Comparison of ENCODE assay signal across 15 cellular contexts in the genomic region with DNA sequence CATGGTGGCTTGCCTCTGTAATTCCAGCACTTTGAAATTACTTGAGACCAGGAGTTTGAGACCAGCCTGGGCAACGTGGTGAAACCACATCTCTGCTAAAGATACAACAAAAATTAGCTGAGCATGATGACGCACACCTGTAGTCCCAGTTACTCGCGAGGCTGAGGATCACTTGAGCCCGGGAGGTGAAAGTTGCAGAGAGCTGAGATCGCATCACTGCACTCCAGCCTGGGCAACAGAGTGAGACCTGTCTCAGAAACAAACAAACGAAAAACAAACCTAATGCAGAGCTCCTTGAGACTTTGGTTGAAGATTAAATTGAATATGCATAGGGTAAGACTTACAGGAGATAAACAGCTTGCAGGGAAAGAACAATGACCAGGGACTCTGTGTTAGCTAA.
DNase-seq lines count a peak whose midpoint lies in the region; ATAC-seq and TF ChIP-seq lines count a peak whose summit lies in the region.
"Had no signal": no experiment of that assay in that cellular context is flagged by ENCODE, and none has a peak within 500 bp of the region (broad histone marks: within the 10 kb centered on the region; RNA-seq: fewer than 3 reads in every experiment).

No MANE protein-coding gene starts in this region.

- H3K4me1 Mint-ChIP-seq in activated B cell treated with CpG ODN at 0.5 μM for 24 hours: peaks cover 45% of the 10 kb centered on the region
- no peaks in the 10 kb centered on the region for H3K4me1 Mint-ChIP-seq in stimulated activated naive CD8-positive, alpha-beta T cell treated with anti-CD3 and anti-CD28 coated beads, Interleukin-15, amount 100 ng/mL, for 72 hours
- H3K4me1 Mint-ChIP-seq in activated T-cell treated with anti-CD3 and anti-CD28 coated beads, Interleukin-2, amount 50 U/mL, for 72 hours (ENCODE audit: low read depth): no peaks in the 10 kb centered on the region

- H3K9me3 ChIP-seq in upper lobe of right lung (no peaks in the 10 kb centered on the region), upper lobe of left lung (no peaks in the 10 kb centered on the region)

- no peak for TF ChIP-seq CTCF in activated B cell treated with CpG ODN at 0.5 μM for 24 hours (IDR thresholded peaks at IDR 0.05)
- no peak for TF ChIP-seq CTCF in upper lobe of right lung (IDR thresholded peaks at IDR 0.05)
- no peak for TF ChIP-seq CTCF in upper lobe of left lung (IDR thresholded peaks at IDR 0.05)

- H3K36me3 ChIP-seq in upper lobe of right lung (peaks cover 99% of the 10 kb centered on the region), upper lobe of left lung (peaks cover 31 to 98% (median 44%) of the 10 kb centered on the region in 4 donors)

- no peak overlapping the region for H3K4me3 ChIP-seq in upper lobe of right lung
- H3K4me3 ChIP-seq in upper lobe of left lung: no peak overlapping the region
- H3K4me3 ChIP-seq: BLaER1 treated with 17β-estradiol and CSF1 and Interleukin-3, amounts not matched to agents 10 nM and 100 nM had no signal

- no peaks in the 10 kb centered on the region for H3K27me3 Mint-ChIP-seq in activated B cell treated with CpG ODN at 0.5 μM for 24 hours
- H3K27me3 Mint-ChIP-seq in stimulated activated naive CD8-positive, alpha-beta T cell treated with anti-CD3 and anti-CD28 coated beads, Interleukin-15, amount 100 ng/mL, for 72 hours: no peaks in the 10 kb centered on the region
- no peaks in the 10 kb centered on the region for H3K27me3 Mint-ChIP-seq in activated T-cell treated with anti-CD3 and anti-CD28 coated beads, Interleukin-2, amount 50 U/mL, for 72 hours (ENCODE audit: low read depth)

- no peak for TF ChIP-seq POLR2A in upper lobe of left lung (IDR thresholded peaks at IDR 0.05)

- H3K27me3 ChIP-seq in upper lobe of right lung (no peaks in the 10 kb centered on the region), upper lobe of left lung (no peaks in the 10 kb centered on the region)
- H3K27me3 ChIP-seq: BLaER1 treated with 17β-estradiol and CSF1 and Interleukin-3, amounts not matched to agents 10 nM and 100 nM; brain microvascular endothelial cell had no signal

- H3K27ac Mint-ChIP-seq in activated B cell treated with CpG ODN at 0.5 μM for 24 hours: peak overlapping the region; percentile 64
- H3K27ac Mint-ChIP-seq in stimulated activated naive CD8-positive, alpha-beta T cell treated with anti-CD3 and anti-CD28 coated beads, Interleukin-15, amount 100 ng/mL, for 72 hours: peak overlapping the region in 1 of 2 donors; percentile 9
- no peak overlapping the region for H3K27ac Mint-ChIP-seq in activated T-cell treated with anti-CD3 and anti-CD28 coated beads, Interleukin-2, amount 50 U/mL, for 72 hours

- WGBS in upper lobe of left lung, 2 donors: 92 to 93% methylated on average over 7 of the region's 7 CpGs

- no peak for TF ChIP-seq EP300 in upper lobe of left lung (IDR thresholded peaks at IDR 0.05)

- H3K9me3 Mint-ChIP-seq in activated B cell treated with CpG ODN at 0.5 μM for 24 hours: no peaks in the 10 kb centered on the region
- no peaks in the 10 kb centered on the region for H3K9me3 Mint-ChIP-seq in stimulated activated naive CD8-positive, alpha-beta T cell treated with anti-CD3 and anti-CD28 coated beads, Interleukin-15, amount 100 ng/mL, for 72 hours
- H3K9me3 Mint-ChIP-seq in activated T-cell treated with anti-CD3 and anti-CD28 coated beads, Interleukin-2, amount 50 U/mL, for 72 hours: no peaks in the 10 kb centered on the region

- H3K36me3 Mint-ChIP-seq in activated B cell treated with CpG ODN at 0.5 μM for 24 hours (ENCODE audit: low read depth): peaks cover 80% of the 10 kb centered on the region
- H3K36me3 Mint-ChIP-seq in activated T-cell treated with anti-CD3 and anti-CD28 coated beads, Interleukin-2, amount 50 U/mL, for 72 hours (ENCODE audit: insufficient read depth in 2 of 2): peaks cover 19 to 56% of the 10 kb centered on the region in 2 donors

- intact Hi-C loops in activated B cell treated with CpG ODN at 0.5 μM for 24 hours (cut with micrococcal nuclease) (loop anchor here (2.0 kb wide), 2 partner anchors 13 to 15 kb away; no protein-coding TSS in a partner anchor), upper lobe of right lung (cut with DNase I) (no loop called here)

- H3K27ac ChIP-seq in upper lobe of right lung (no peak overlapping the region), upper lobe of left lung (no peak overlapping the region)
- H3K27ac ChIP-seq: BLaER1 treated with 17β-estradiol and CSF1 and Interleukin-3, amounts not matched to agents 10 nM and 100 nM; brain microvascular endothelial cell had no signal

- H3K4me1 ChIP-seq in upper lobe of right lung: no peaks in the 10 kb centered on the region
- H3K4me1 ChIP-seq in upper lobe of left lung: no peaks in the 10 kb centered on the region

- H3K4me3 Mint-ChIP-seq in activated B cell treated with CpG ODN at 0.5 μM for 24 hours: peak overlapping the region; percentile 13
- no peak overlapping the region for H3K4me3 Mint-ChIP-seq in stimulated activated naive CD8-positive, alpha-beta T cell treated with anti-CD3 and anti-CD28 coated beads, Interleukin-15, amount 100 ng/mL, for 72 hours
- no peak overlapping the region for H3K4me3 Mint-ChIP-seq in activated T-cell treated with anti-CD3 and anti-CD28 coated beads, Interleukin-2, amount 50 U/mL, for 72 hours
- H3K4me3 Mint-ChIP-seq: activated T-helper 1 cell treated with anti-CD3 and anti-CD28 coated beads, Interleukin-12 subunit alpha, Interleukin-12 subunit beta, Interleukin-2, Interleukin-4 antibody, amounts not matched to agents 30 ng/mL and 10 ng/mL and 1 ng/mL, durations not matched to agents 14 hours and 24 hours and 36 hours had no signal

- POLR2A ChIA-PET in activated B cell treated with CpG ODN at 0.5 μM for 24 hours (lab: Charles Lee): interaction anchor here (1.2 kb wide), 1 partner anchor 10 kb away, joined by 3 read pairs; no protein-coding TSS in a partner anchor

- ATAC-seq in GM18517 (IDR thresholded peaks at IDR 0.05; ENCODE audit: unreplicated experiment) (peak; percentile 83), GM21447 (IDR thresholded peaks at IDR 0.05; ENCODE audit: unreplicated experiment) (peak; percentile 90), HG03064 (IDR thresholded peaks at IDR 0.05; ENCODE audit: low read depth, unreplicated experiment) (peak; percentile 87), activated B cell treated with CpG ODN at 0.5 μM for 24 hours (ENCODE audit: low read depth) (peak; percentile 39), upper lobe of right lung (no peak), upper lobe of left lung (ENCODE audit: low FRiP score in 2 of 2) (no peak)
- ATAC-seq in stimulated activated naive CD8-positive, alpha-beta T cell treated with anti-CD3 and anti-CD28 coated beads, Interleukin-15, amount 100 ng/mL, for 72 hours: no peak
- no peak for ATAC-seq in activated T-cell treated with anti-CD3 and anti-CD28 coated beads, Interleukin-2, amount 50 U/mL, for 72 hours (replicated peaks in 1 of 2)

- no peak for DNase-seq in activated B cell treated with CpG ODN at 0.5 μM for 24 hours
- no peak for DNase-seq in upper lobe of right lung
- no peak for DNase-seq in stimulated activated naive CD8-positive, alpha-beta T cell treated with anti-CD3 and anti-CD28 coated beads, Interleukin-15, amount 100 ng/mL, for 72 hours
- DNase-seq in activated T-cell treated with anti-CD3 and anti-CD28 coated beads, Interleukin-2, amount 50 U/mL, for 72 hours: no peak
- DNase-seq in upper lobe of left lung: no peak
- DNase-seq: brain microvascular endothelial cell; NCI-H1694; OCI-M1; stimulated activated CD4-positive, alpha-beta T cell treated with anti-CD3 and anti-CD28 coated beads, Interleukin-1b, Interleukin-23, amount 100 ng/mL, for 48 hours; substantia nigra had no signal

- CTCF ChIA-PET in activated B cell treated with CpG ODN at 0.5 μM for 24 hours (lab: Charles Lee): interaction anchor here (0.8 to 1.7 kb wide), 4 partner anchors 8 to 140 kb away, joined by 3 to 13 read pairs (median 8); no protein-coding TSS in a partner anchor

Comparison
In these comparisons a context has a peak if more than half of its experiments do, and no peak if none do; other contexts are left out.
1. ATAC-seq: peak in GM18517 (single experiment), GM21447 (single experiment), HG03064 (single experiment) and activated B cell treated with CpG ODN at 0.5 μM for 24 hours (single experiment); none in upper lobe of right lung (single experiment), stimulated activated naive CD8-positive, alpha-beta T cell treated with anti-CD3 and anti-CD28 coated beads, Interleukin-15, amount 100 ng/mL, for 72 hours (single experiment), activated T-cell treated with anti-CD3 and anti-CD28 coated beads, Interleukin-2, amount 50 U/mL, for 72 hours (0 of 2) and upper lobe of left lung (0 of 2).